1 cellular context compared by ENCODE assay signal in the genomic region with DNA sequence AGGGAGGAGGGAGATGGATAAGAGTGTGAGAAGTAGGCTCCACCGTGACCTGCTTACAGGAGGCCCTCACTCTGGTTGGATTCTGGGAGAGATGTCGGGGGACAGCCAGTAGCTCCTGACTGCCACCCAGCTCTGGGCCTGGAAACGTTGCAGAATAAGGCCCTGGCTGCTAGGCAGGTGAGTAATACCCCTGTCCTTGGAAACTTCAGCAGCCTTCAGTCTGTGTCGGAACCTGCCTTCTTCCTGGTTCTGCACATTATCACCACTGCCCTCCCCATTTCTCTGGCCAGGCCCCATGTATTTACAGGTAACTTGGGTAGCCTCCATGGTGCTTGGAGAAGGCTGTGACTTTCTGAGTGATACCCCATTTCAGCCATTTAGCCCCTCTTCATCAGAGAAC.
TF ChIP-seq lines count a peak whose summit lies in the region.

No MANE protein-coding gene starts in this region.

TF ChIP-seq in HepG2, 621 proteins besides CTCF, POLR2A, EP300 and RAD21:
- TF ChIP-seq HOXA5 (CRISPR knock-in tag; IDR thresholded peaks at IDR 0.05), result no peak
- TF ChIP-seq, protein P1, sequence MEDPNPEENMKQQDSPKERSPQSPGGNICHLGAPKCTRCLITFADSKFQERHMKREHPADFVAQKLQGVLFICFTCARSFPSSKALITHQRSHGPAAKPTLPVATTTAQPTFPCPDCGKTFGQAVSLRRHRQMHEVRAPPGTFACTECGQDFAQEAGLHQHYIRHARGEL (CRISPR knock-in tag; IDR thresholded peaks at IDR 0.05), result 0 out of 2 replicates have a peak, but pooled peaks have one; percentile 20
- TF ChIP-seq PCBP2 (optimal IDR thresholded peaks at IDR 0.05; ENCODE audit: low read depth, low read length, poor library complexity, severe bottlenecking), result no peak
- TF ChIP-seq ZNF451 (CRISPR knock-in tag; IDR thresholded peaks at IDR 0.05), result no peak
- TF ChIP-seq HMG20B (CRISPR knock-in tag; conservative IDR thresholded peaks at IDR 0.05), result no peak
- TF ChIP-seq ZNF292 (CRISPR knock-in tag; IDR thresholded peaks at IDR 0.05; ENCODE audit: borderline replicate concordance, low read depth), result no peak
- TF ChIP-seq, protein P2, sequence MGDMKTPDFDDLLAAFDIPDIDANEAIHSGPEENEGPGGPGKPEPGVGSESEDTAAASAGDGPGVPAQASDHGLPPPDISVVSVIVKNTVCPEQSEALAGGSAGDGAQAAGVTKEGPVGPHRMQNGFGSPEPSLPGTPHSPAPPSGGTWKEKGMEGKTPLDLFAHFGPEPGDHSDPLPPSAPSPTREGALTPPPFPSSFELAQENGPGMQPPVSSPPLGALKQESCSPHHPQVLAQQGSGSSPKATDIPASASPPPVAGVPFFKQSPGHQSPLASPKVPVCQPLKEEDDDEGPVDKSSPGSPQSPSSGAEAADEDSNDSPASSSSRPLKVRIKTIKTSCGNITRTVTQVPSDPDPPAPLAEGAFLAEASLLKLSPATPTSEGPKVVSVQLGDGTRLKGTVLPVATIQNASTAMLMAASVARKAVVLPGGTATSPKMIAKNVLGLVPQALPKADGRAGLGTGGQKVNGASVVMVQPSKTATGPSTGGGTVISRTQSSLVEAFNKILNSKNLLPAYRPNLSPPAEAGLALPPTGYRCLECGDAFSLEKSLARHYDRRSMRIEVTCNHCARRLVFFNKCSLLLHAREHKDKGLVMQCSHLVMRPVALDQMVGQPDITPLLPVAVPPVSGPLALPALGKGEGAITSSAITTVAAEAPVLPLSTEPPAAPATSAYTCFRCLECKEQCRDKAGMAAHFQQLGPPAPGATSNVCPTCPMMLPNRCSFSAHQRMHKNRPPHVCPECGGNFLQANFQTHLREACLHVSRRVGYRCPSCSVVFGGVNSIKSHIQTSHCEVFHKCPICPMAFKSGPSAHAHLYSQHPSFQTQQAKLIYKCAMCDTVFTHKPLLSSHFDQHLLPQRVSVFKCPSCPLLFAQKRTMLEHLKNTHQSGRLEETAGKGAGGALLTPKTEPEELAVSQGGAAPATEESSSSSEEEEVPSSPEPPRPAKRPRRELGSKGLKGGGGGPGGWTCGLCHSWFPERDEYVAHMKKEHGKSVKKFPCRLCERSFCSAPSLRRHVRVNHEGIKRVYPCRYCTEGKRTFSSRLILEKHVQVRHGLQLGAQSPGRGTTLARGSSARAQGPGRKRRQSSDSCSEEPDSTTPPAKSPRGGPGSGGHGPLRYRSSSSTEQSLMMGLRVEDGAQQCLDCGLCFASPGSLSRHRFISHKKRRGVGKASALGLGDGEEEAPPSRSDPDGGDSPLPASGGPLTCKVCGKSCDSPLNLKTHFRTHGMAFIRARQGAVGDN (CRISPR knock-in tag; IDR thresholded peaks at IDR 0.05), result peak; percentile 37; the same call in 1 of the 2 replicates
- TF ChIP-seq RBM22 (optimal IDR thresholded peaks at IDR 0.05; ENCODE audit: low read length), result peak; percentile 37
- no peak for TF ChIP-seq ZFP41 (CRISPR knock-in tag; IDR thresholded peaks at IDR 0.05; ENCODE audit: borderline replicate concordance)
